15 cellular contexts compared by ENCODE assay signal in genomic region chr3:58452176-58452575, GRCh38.
"Had no signal": no experiment of that assay in that cellular context is flagged by ENCODE, and none has a peak within 500 bp of the region (broad histone marks: within the 10 kb centered on the region; RNA-seq: fewer than 3 reads in every experiment).

No MANE protein-coding gene starts in this region.

- H3K9me3 ChIP-seq: colonic mucosa, pancreas had no signal

- H3K4me1 Mint-ChIP-seq: stimulated activated effector memory CD8-positive, alpha-beta T cell treated with anti-CD3 and anti-CD28 coated beads, Interleukin-12 subunit alpha, Interleukin-12 subunit beta, amount 100 ng/mL, for 72 hours had no signal

- H3K36me3 ChIP-seq: colonic mucosa, pancreas, tibial nerve, vagina had no signal

- H3K27ac Mint-ChIP-seq: activated naive CD4-positive, alpha-beta T cell treated with anti-CD3 and anti-CD28 coated beads, Interleukin-2, amount 50 U/mL, for 24 hours; activated T-helper 2 cell treated with anti-CD3 and anti-CD28 coated beads, Interferon-gamma antibody, Interleukin-2, Interleukin-4, amounts not matched to agents 10 μg/mL and 5 μg/mL and 100 μg/mL, durations not matched to agents 14 hours and 24 hours and 36 hours; stimulated activated effector memory CD8-positive, alpha-beta T cell treated with anti-CD3 and anti-CD28 coated beads, Interleukin-12 subunit alpha, Interleukin-12 subunit beta, amount 100 ng/mL, for 72 hours had no signal

- DNase-seq: activated CD4-positive, alpha-beta T cell treated with anti-CD3 and anti-CD28 coated beads, Interleukin-2, amount 10 ng/mL, durations not matched to agents 7 days and 5 days; activated CD4-positive, CD25-positive, alpha-beta regulatory T cell; activated CD8-positive, alpha-beta memory T cell treated with anti-CD3 and anti-CD28 coated beads for 24 hours; caudate nucleus; colonic mucosa; heart left ventricle; islet precursor cell; left ventricle myocardium superior; pancreas had no signal

- H3K27me3 Mint-ChIP-seq: activated naive CD4-positive, alpha-beta T cell treated with anti-CD3 and anti-CD28 coated beads, Interleukin-2, amount 50 U/mL, for 24 hours had no signal

- H3K4me3 Mint-ChIP-seq: activated CD4-positive, alpha-beta T cell treated with anti-CD3 and anti-CD28 coated beads, Interleukin-2, amount 10 ng/mL, durations not matched to agents 7 days and 5 days; activated naive CD4-positive, alpha-beta T cell treated with anti-CD3 and anti-CD28 coated beads, Interleukin-2, amount 50 U/mL, for 24 hours; stimulated activated effector memory CD8-positive, alpha-beta T cell treated with anti-CD3 and anti-CD28 coated beads, Interleukin-12 subunit alpha, Interleukin-12 subunit beta, amount 100 ng/mL, for 72 hours had no signal

- H3K27me3 ChIP-seq: colonic mucosa, heart left ventricle, pancreas, tibial nerve, vagina had no signal

- H3K27ac ChIP-seq: colonic mucosa, heart left ventricle, pancreas, skin epidermis, tibial nerve, vagina had no signal

- H3K4me1 ChIP-seq: colonic mucosa, heart left ventricle, pancreas, tibial nerve, vagina had no signal

- H3K36me3 Mint-ChIP-seq: stimulated activated effector memory CD8-positive, alpha-beta T cell treated with anti-CD3 and anti-CD28 coated beads, Interleukin-12 subunit alpha, Interleukin-12 subunit beta, amount 100 ng/mL, for 72 hours had no signal

- H3K4me3 ChIP-seq: colonic mucosa, heart left ventricle, pancreas, skin epidermis, tibial nerve, vagina had no signal

- ATAC-seq: heart left ventricle; left ventricle myocardium superior; pancreas; stimulated activated effector memory CD8-positive, alpha-beta T cell treated with anti-CD3 and anti-CD28 coated beads, Interleukin-12 subunit alpha, Interleukin-12 subunit beta, amount 100 ng/mL, for 72 hours had no signal
